In the genomic region with DNA sequence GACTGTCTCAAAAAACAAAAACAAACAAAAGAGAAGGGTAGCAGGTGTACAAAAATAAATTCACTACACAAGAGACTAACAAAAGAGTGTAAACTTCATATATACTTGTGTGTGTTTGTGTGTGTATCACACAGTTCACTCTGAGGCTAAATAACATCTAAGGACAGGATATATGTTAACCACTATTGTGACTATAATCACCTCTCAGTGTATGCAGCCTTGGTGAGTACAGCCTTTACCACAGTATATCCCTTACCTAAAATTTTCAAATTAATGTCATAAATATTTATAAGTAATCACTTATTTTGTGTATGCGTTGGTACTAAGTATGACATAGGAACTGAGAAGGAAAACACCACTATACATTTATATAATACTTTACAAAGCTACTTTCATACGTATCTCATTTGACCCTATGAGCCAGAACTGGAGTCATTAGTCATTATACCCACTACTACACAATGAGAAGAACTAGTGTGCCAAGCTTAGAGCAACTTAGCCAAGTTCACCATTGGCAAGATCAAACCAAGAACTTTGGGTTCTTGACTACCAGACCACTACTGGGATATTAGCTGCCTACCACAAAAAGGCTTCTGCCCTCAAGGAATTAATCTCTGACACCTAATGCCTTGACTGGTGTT, we compare ENCODE assay signal across 1 cellular context.
TF ChIP-seq lines count a peak whose summit lies in the region.

No MANE protein-coding gene starts in this region.

TF ChIP-seq in IMR-90, 13 proteins besides CTCF, POLR2A, EP300 and RAD21:
- TF ChIP-seq MAZ (IDR thresholded peaks at IDR 0.05; ENCODE audit: borderline replicate concordance, low read depth, low read length) (no peak), MAFK (IDR thresholded peaks at IDR 0.05; ENCODE audit: low read depth, low read length) (no peak), RFX5 (IDR thresholded peaks at IDR 0.05; ENCODE audit: low read depth, low read length) (no peak), SMC3 (IDR thresholded peaks at IDR 0.05; ENCODE audit: low read depth, low read length) (no peak)
